In the genomic region with DNA sequence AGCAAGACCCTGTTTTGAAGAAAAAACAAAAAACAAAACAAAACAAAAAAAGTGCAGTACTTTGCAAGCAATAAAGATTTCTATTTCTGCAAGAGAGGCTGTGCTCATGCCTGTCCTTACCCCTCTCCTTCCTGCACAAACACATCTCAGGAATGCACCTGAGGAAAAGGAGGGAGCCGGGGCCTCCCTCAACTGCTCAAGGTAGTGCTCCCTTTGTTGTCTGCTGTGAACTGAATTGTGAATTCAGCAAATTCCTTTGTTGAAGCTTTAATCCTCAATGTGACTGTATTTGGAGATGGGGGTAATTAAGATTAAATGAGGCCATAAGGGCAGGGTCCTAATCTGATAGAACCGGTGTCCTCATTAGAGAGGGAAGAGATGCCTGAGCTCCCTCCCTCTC, we compare ENCODE assay signal across 21 cellular contexts. TPM values are rescaled to one million over a fixed set of nuclear protein-coding genes. Genes with fewer than 3 reads are reported as not detected.
A peak's percentile ranks its signal among the peaks of the same experiment; 100 is the strongest.
DNase-seq lines count a peak whose midpoint lies in the region; ATAC-seq, FAIRE-seq and TF ChIP-seq lines count a peak whose summit lies in the region.
"Had no signal": no experiment of that assay in that cellular context is flagged by ENCODE, and none has a peak within 500 bp of the region (broad histone marks: within the 10 kb centered on the region; RNA-seq: fewer than 3 reads in every experiment).

No MANE protein-coding gene starts in this region.

- FAIRE-seq in bronchial epithelial cell (lab: Jason Lieb, UNC): no peak
- FAIRE-seq: GM12878, HTR-8/SVneo had no signal

- 0 out of 2 replicates have a peak overlapping the region, but pooled peaks have one; percentile 32 for H3K4me2 ChIP-seq in PC-3 (ENCODE audit: low read length)
- H3K4me2 ChIP-seq: BLaER1 had no signal

- H3K27me3 ChIP-seq in PC-3 (ENCODE audit: low read length): no peaks in the 10 kb centered on the region
- H3K27me3 ChIP-seq in bronchial epithelial cell (ENCODE audit: control insufficient read depth, insufficient read depth, low read length): no peaks in the 10 kb centered on the region
- no peaks in the 10 kb centered on the region for H3K27me3 ChIP-seq in foreskin keratinocyte
- H3K27me3 ChIP-seq: SJCRH30 had no signal

- no peak overlapping the region for H3K4me3 ChIP-seq in PC-3 (ENCODE audit: low read length)
- H3K4me3 ChIP-seq in bronchial epithelial cell (ENCODE audit: low read depth, low read length): no peak overlapping the region
- H3K4me3 ChIP-seq: BLaER1, GM12878, SJCRH30 had no signal

- no peak for ATAC-seq in PC-3
- peak; percentile 8 for ATAC-seq in foreskin keratinocyte
- ATAC-seq: GM12878 had no signal

- H3K36me3 ChIP-seq in PC-3 (ENCODE audit: low read depth, low read length): peaks cover 17% of the 10 kb centered on the region
- H3K36me3 ChIP-seq in bronchial epithelial cell (ENCODE audit: control insufficient read depth, insufficient read depth, low read length): no peaks in the 10 kb centered on the region
- H3K36me3 ChIP-seq: SJCRH30 had no signal

- H3K9ac ChIP-seq in PC-3 (ENCODE audit: low read length): peak overlapping the region; percentile 57
- H3K9ac ChIP-seq: BLaER1 had no signal

- H3K27ac ChIP-seq in PC-3 (ENCODE audit: low read length) (peak overlapping the region; percentile 98), foreskin keratinocyte (peak overlapping the region; percentile 67)
- H3K27ac ChIP-seq: BLaER1, SJCRH30 had no signal

- H3K9me2 ChIP-seq in PC-3 (replicated peaks; ENCODE audit: low read length): no peaks in the 10 kb centered on the region

- DNase-seq in PC-3 (no peak), bronchial epithelial cell (ENCODE audit: low read depth) (peak; percentile 74), foreskin keratinocyte (peak; percentile 60 to 82), NCI-H69 (lab: John Stamatoyannopoulos, UW) (no peak), NK-92 (lab: John Stamatoyannopoulos, UW; ENCODE audit: unreplicated experiment) (no peak)
- DNase-seq in activated effector memory CD4-positive, alpha-beta T cell treated with Interleukin-2 at 50 U/mL for 16 hours: no peak
- no peak for DNase-seq in stimulated activated CD4-positive, alpha-beta T cell treated with anti-CD3 and anti-CD28 coated beads, Interleukin-2, amount 100 ng/mL, for 24 hours
- DNase-seq: ACHN; CD4-positive, alpha-beta T cell; COR-L47; DMS 273 treated with DMSO at 0.1 percent for 48 hours; DMS79 treated with DMSO at 0.1 percent for 48 hours; HCEC 1CT; KG1; NCI-H1092; NCI-H1436 treated with DMSO at 0.1 percent for 48 hours; NCI-H1930; SJCRH30 had no signal

- peaks cover 55% of the 10 kb centered on the region for H3K4me1 ChIP-seq in PC-3 (ENCODE audit: insufficient read depth, low read length)
- peaks cover 14% of the 10 kb centered on the region for H3K4me1 ChIP-seq in foreskin keratinocyte

- H4K20me1 ChIP-seq in PC-3 (ENCODE audit: low read length): no peaks in the 10 kb centered on the region
- H4K20me1 ChIP-seq: BLaER1 had no signal

- intact Hi-C loops in PC-3 (cut with micrococcal nuclease): loop anchor here (2.0 kb wide), 1 partner anchor 15 kb away; no protein-coding TSS in a partner anchor

- CTCF ChIA-PET in PC-3 (lab: Charles Lee): no interaction called here

- H3K79me2 ChIP-seq in PC-3 (ENCODE audit: low read length): no peaks in the 10 kb centered on the region

- H3K9me3 ChIP-seq in PC-3 (ENCODE audit: low read length): no peaks in the 10 kb centered on the region
- H3K9me3 ChIP-seq: BLaER1, SJCRH30 had no signal

- no TSS peak for BruUV-seq in PC-3 (replicated peaks; lab: Mats Ljungman, UMichigan)

- POLR2A ChIA-PET in PC-3 (lab: Charles Lee; ENCODE audit: unreplicated experiment): no interaction called here

- no peak overlapping the region for H2AFZ ChIP-seq in PC-3 (ENCODE audit: low read length)

- no peaks in the 10 kb centered on the region for H3F3A ChIP-seq in PC-3 (ENCODE audit: low read length, unreplicated experiment)

- TF ChIP-seq CTCF in PC-3 (conservative IDR thresholded peaks at IDR 0.05; ENCODE audit: low read depth, low read length) (no peak), bronchial epithelial cell (IDR thresholded peaks at IDR 0.05; ENCODE audit: insufficient read depth, low read length, severe bottlenecking) (no peak), foreskin keratinocyte (conservative IDR thresholded peaks at IDR 0.05) (no peak)

RNA-seq across cellular contexts. Expression of gene FTSJ1, which starts 13.9 kb away (rescaled TPM):
- total RNA-seq in PC-3 (2014; rRNA removed) (175 and 189 TPM in 2 replicates), bronchial epithelial cell (131 and 154 TPM in 2 replicates), foreskin keratinocyte (110 and 160 TPM in 2 replicates)
- 95.0 and 134 TPM in 2 replicates for polyA plus RNA-seq in foreskin keratinocyte

RNA-seq across cellular contexts. Expression of gene PORCN, which starts 18.9 kb away (rescaled TPM):
- total RNA-seq in PC-3 (2014; rRNA removed): 38.9 and 48.3 TPM in 2 replicates
- total RNA-seq in bronchial epithelial cell: 33.4 and 46.2 TPM in 2 replicates
- total RNA-seq in foreskin keratinocyte: 30.6 and 60.1 TPM in 2 replicates
- 34.1 and 60.6 TPM in 2 replicates for polyA plus RNA-seq in foreskin keratinocyte

RNA-seq across cellular contexts. Expression of gene SLC38A5, which starts 19.8 kb away (rescaled TPM):
- total RNA-seq in PC-3 (2014; rRNA removed) (1.6 and 2.4 TPM in 2 replicates), bronchial epithelial cell (134 and 348 TPM in 2 replicates), foreskin keratinocyte (170 and 252 TPM in 2 replicates)
- 216 and 317 TPM in 2 replicates for polyA plus RNA-seq in foreskin keratinocyte

RNA-seq across cellular contexts. Expression of gene EBP, which starts 31.7 kb away (rescaled TPM):
- total RNA-seq in PC-3 (2014; rRNA removed): 307 and 324 TPM in 2 replicates
- total RNA-seq in bronchial epithelial cell: 122 and 244 TPM in 2 replicates
- total RNA-seq in foreskin keratinocyte: 440 and 479 TPM in 2 replicates
- polyA plus RNA-seq in foreskin keratinocyte: 558 and 569 TPM in 2 replicates

RNA-seq across cellular contexts. Expression of gene TBC1D25, which starts 49.6 kb away (rescaled TPM):
- total RNA-seq in PC-3 (2014; rRNA removed) (11.3 and 24.2 TPM in 2 replicates), bronchial epithelial cell (3.8 and 3.9 TPM in 2 replicates), foreskin keratinocyte (9.3 and 9.4 TPM in 2 replicates)
- 9.6 and 10.6 TPM in 2 replicates for polyA plus RNA-seq in foreskin keratinocyte

Comparison
In these comparisons a context has a peak if more than half of its experiments do, and no peak if none do; other contexts are left out.
1. DNase-seq: peak in bronchial epithelial cell (single experiment) and foreskin keratinocyte (2 of 2); none in PC-3 (single experiment), NCI-H69 (single experiment), NK-92 (single experiment), activated effector memory CD4-positive, alpha-beta T cell treated with Interleukin-2 at 50 U/mL for 16 hours (single experiment) and stimulated activated CD4-positive, alpha-beta T cell treated with anti-CD3 and anti-CD28 coated beads, Interleukin-2, amount 100 ng/mL, for 24 hours (0 of 2).
2. RNA of gene SLC38A5, which starts 19.8 kb away (total RNA-seq): 134 to 348 TPM in bronchial epithelial cell and 170 to 252 TPM in foreskin keratinocyte; 1.6 to 2.4 TPM in PC-3; every median in the first group is over 10 times any median in the second.